Comparison of ENCODE assay signal across 9 cellular contexts in the genomic region with DNA sequence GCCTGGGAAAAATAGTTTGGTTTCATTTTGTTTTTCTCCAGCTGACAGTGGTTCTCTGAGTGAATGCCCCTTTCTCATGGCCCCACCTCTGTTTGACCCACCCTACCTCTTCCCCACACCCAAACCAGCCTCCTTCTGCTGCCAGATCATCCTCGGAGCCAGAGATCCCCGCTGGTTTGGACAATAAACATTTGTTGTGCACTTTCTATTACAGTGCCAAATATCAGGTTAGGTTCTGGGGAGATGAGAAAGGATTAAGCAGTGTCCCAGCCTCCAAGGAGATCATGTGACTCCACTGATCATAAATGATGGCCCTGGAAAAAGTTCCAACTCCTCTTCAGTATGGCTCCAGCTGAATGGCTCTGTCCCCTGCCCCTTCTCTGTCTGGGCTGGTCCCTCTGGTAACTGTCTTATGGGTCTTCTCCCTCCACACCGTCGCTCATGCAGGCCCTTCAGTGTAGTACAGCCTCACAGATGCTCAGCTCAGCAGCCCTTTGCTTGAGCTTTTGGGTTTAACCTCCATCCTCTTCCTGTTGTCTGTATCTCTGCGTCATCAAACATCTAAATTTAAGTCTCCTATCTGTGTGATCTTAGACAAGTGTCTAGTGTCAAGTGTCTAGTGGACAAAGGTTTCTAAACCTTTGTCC. TPM values are rescaled to one million over a fixed set of nuclear protein-coding genes. Genes with fewer than 3 reads are reported as not detected.
DNase-seq lines count a peak whose midpoint lies in the region; ATAC-seq and TF ChIP-seq lines count a peak whose summit lies in the region.
"Had no signal": no experiment of that assay in that cellular context is flagged by ENCODE, and none has a peak within 500 bp of the region (broad histone marks: within the 10 kb centered on the region; RNA-seq: fewer than 3 reads in every experiment).

No MANE protein-coding gene starts in this region.

- peak overlapping the region; percentile 87 for H3K27ac ChIP-seq in ACC112 (ENCODE audit: low read depth, low read length)
- H3K27ac ChIP-seq in KOPT-K1 (ENCODE audit: low read depth, low read length, poor library complexity, severe bottlenecking) = peak overlapping the region; percentile 88
- H3K27ac ChIP-seq in WERI-Rb-1 = no peak overlapping the region

- peaks cover 86% of the 10 kb centered on the region for H3K4me1 Mint-ChIP-seq in activated naive CD8-positive, alpha-beta T cell treated with anti-CD3 and anti-CD28 coated beads, Interleukin-2, amount 10 ng/mL, durations not matched to agents 7 days and 5 days

- intact Hi-C loops in mucosa of descending colon (cut with DNase I, micrococcal nuclease) = no loop called here

- H2AFZ ChIP-seq in ACC112 (ENCODE audit: low read length, unreplicated experiment) = peak overlapping the region; percentile 84

- H3K4me3 Mint-ChIP-seq in activated naive CD8-positive, alpha-beta T cell treated with anti-CD3 and anti-CD28 coated beads, Interleukin-2, amount 10 ng/mL, durations not matched to agents 7 days and 5 days = peak overlapping the region; percentile 90

- H3K27me3 Mint-ChIP-seq in activated naive CD8-positive, alpha-beta T cell treated with anti-CD3 and anti-CD28 coated beads, Interleukin-2, amount 10 ng/mL, durations not matched to agents 7 days and 5 days = no peaks in the 10 kb centered on the region

- H3K4me1 ChIP-seq in ACC112 (ENCODE audit: control insufficient read depth, insufficient read depth, low read length, unreplicated experiment) (peaks cover 42% of the 10 kb centered on the region), mucosa of descending colon (ENCODE audit: low read depth) (peaks cover 6% of the 10 kb centered on the region)

- POLR2A ChIA-PET in activated naive CD8-positive, alpha-beta T cell treated with anti-CD3 and anti-CD28 coated beads, Interleukin-2, amount 10 ng/mL, durations not matched to agents 7 days and 5 days (lab: Charles Lee) = interaction anchor here (0.6 to 3.0 kb wide), 15 partner anchors 7 to 183 kb away, joined by 3 to 39 read pairs (median 15); a partner anchor contains a TSS

- H3K36me3 ChIP-seq in ACC112 (ENCODE audit: insufficient read depth, low read length) (no peaks in the 10 kb centered on the region), KOPT-K1 (ENCODE audit: insufficient read depth, low read length) (no peaks in the 10 kb centered on the region), mucosa of descending colon (ENCODE audit: low read depth) (no peaks in the 10 kb centered on the region), WERI-Rb-1 (no peaks in the 10 kb centered on the region)

- peak overlapping the region; percentile 100 for H3K27ac Mint-ChIP-seq in activated naive CD8-positive, alpha-beta T cell treated with anti-CD3 and anti-CD28 coated beads, Interleukin-2, amount 10 ng/mL, durations not matched to agents 7 days and 5 days

- TF ChIP-seq CTCF in mucosa of descending colon (IDR thresholded peaks at IDR 0.05) = no peak
- no peak for TF ChIP-seq CTCF in WERI-Rb-1 (IDR thresholded peaks at IDR 0.05; ENCODE audit: low read depth, low read length)

- H3K9me3 ChIP-seq in KOPT-K1 (ENCODE audit: insufficient read depth, low read length, poor library complexity, severe bottlenecking) (no peaks in the 10 kb centered on the region), mucosa of descending colon (no peaks in the 10 kb centered on the region), WERI-Rb-1 (ENCODE audit: severe bottlenecking) (no peaks in the 10 kb centered on the region)

- H3K9me3 Mint-ChIP-seq in activated naive CD8-positive, alpha-beta T cell treated with anti-CD3 and anti-CD28 coated beads, Interleukin-2, amount 10 ng/mL, durations not matched to agents 7 days and 5 days = peaks cover 4% of the 10 kb centered on the region

- peak; percentile 61 for DNase-seq in activated naive CD8-positive, alpha-beta T cell treated with anti-CD3 and anti-CD28 coated beads, Interleukin-2, amount 10 ng/mL, durations not matched to agents 7 days and 5 days
- DNase-seq in mucosa of descending colon (no peak), GOT3 (lab: John Stamatoyannopoulos, UW) (no peak), WERI-Rb-1 (no peak), NCI-H82 treated with DMSO at 0.1 percent for 48 hours (lab: John Stamatoyannopoulos, UW; ENCODE audit: unreplicated experiment) (no peak)
- DNase-seq: NCI-H1694 treated with DMSO at 0.1 percent for 48 hours had no signal

- ATAC-seq in activated naive CD8-positive, alpha-beta T cell treated with anti-CD3 and anti-CD28 coated beads, Interleukin-2, amount 10 ng/mL, durations not matched to agents 7 days and 5 days (ENCODE audit: low read depth) = peak; percentile 67
- ATAC-seq in mucosa of descending colon = peak; percentile 62
- ATAC-seq in HG03095 (IDR thresholded peaks at IDR 0.05; ENCODE audit: unreplicated experiment) = no peak

- no peaks in the 10 kb centered on the region for H3K79me2 ChIP-seq in ACC112 (ENCODE audit: control insufficient read depth, insufficient read depth, low read length, unreplicated experiment)

- peaks cover 25% of the 10 kb centered on the region for H3K36me3 Mint-ChIP-seq in activated naive CD8-positive, alpha-beta T cell treated with anti-CD3 and anti-CD28 coated beads, Interleukin-2, amount 10 ng/mL, durations not matched to agents 7 days and 5 days

- H3K4me3 ChIP-seq in ACC112 (ENCODE audit: low read depth, low read length) = peak overlapping the region; percentile 52; the same call in 1 of the 2 replicates
- no peak overlapping the region for H3K4me3 ChIP-seq in mucosa of descending colon
- no peak overlapping the region for H3K4me3 ChIP-seq in WERI-Rb-1 (ENCODE audit: low read depth, low read length)

- H3K27me3 ChIP-seq in ACC112 (ENCODE audit: insufficient read depth, low read length) = no peaks in the 10 kb centered on the region
- H3K27me3 ChIP-seq in WERI-Rb-1 (ENCODE audit: insufficient read depth, low read depth, severe bottlenecking) = no peaks in the 10 kb centered on the region

RNA-seq across cellular contexts. Expression of a gene that starts 17.1 kb away (rescaled TPM):
- 10 to 100 TPM; 58.6 to 59.8 TPM for total RNA-seq in activated naive CD8-positive, alpha-beta T cell treated with anti-CD3 and anti-CD28 coated beads, Interleukin-2, amount 10 ng/mL, durations not matched to agents 7 days and 5 days
- 100 to 1,000 TPM in 2 of 3 donors, 10 to 100 TPM in 1; 66.7 to 187 (median 132) TPM for total RNA-seq in mucosa of descending colon

RNA-seq across cellular contexts. Expression of a gene that starts 44.3 kb away (rescaled TPM):
- total RNA-seq in activated naive CD8-positive, alpha-beta T cell treated with anti-CD3 and anti-CD28 coated beads, Interleukin-2, amount 10 ng/mL, durations not matched to agents 7 days and 5 days = 10 to 100 TPM; 56.4 to 56.8 TPM
- total RNA-seq in mucosa of descending colon = 1 to 10 TPM; 3.7 to 6.4 (median 4.2) TPM

Comparison
In these comparisons a context has a peak if more than half of its experiments do, and no peak if none do; other contexts are left out.
1. RNA of a gene that starts 44.3 kb away (total RNA-seq): 56.4 to 56.8 TPM in activated naive CD8-positive, alpha-beta T cell treated with anti-CD3 and anti-CD28 coated beads, Interleukin-2, amount 10 ng/mL, durations not matched to agents 7 days and 5 days; 3.7 to 6.4 TPM in mucosa of descending colon; every median in the first group is over 4 times any median in the second.